ENCODE assay signal across 29 cellular contexts in genomic region chr3:136544532-136544931, GRCh38.
A peak's percentile ranks its signal among the peaks of the same experiment; 100 is the strongest.
DNase-seq lines count a peak whose midpoint lies in the region; ATAC-seq and TF ChIP-seq lines count a peak whose summit lies in the region.
"Had no signal": no experiment of that assay in that cellular context is flagged by ENCODE, and none has a peak within 500 bp of the region (broad histone marks: within the 10 kb centered on the region; RNA-seq: fewer than 3 reads in every experiment).

No MANE protein-coding gene starts in this region.

- H3K27ac Mint-ChIP-seq in HFFc6: peak overlapping the region; percentile 54; the same call in 1 of the 2 replicates
- H3K27ac Mint-ChIP-seq: activated CD4-positive, alpha-beta memory T cell treated with anti-CD3 and anti-CD28 coated beads for 36 hours; activated naive CD4-positive, alpha-beta T cell treated with anti-CD3 and anti-CD28 coated beads, Interleukin-2, amount 50 U/mL, for 72 hours; activated T-helper 2 cell treated with anti-CD3 and anti-CD28 coated beads, Interferon-gamma antibody, Interleukin-2, Interleukin-4, amounts not matched to agents 10 μg/mL and 5 μg/mL and 100 μg/mL, durations not matched to agents 14 hours and 24 hours and 36 hours; stimulated activated effector memory CD8-positive, alpha-beta T cell treated with anti-CD3 and anti-CD28 coated beads, Interleukin-12 subunit alpha, Interleukin-12 subunit beta, amount 100 ng/mL, for 72 hours had no signal

- H3K27me3 Mint-ChIP-seq in HFFc6 (ENCODE audit: insufficient read depth): no peaks in the 10 kb centered on the region; the same call in 1 of the 2 replicates
- H3K27me3 Mint-ChIP-seq: activated CD4-positive, alpha-beta memory T cell treated with anti-CD3 and anti-CD28 coated beads for 36 hours had no signal

- H3K4me3 ChIP-seq in AG10803 (ENCODE audit: low read length) (no peak overlapping the region), cardiac fibroblast (replicated peaks in 1 of 2; ENCODE audit: low read depth in 2 of 2, low read length in 2 of 2) (no peak overlapping the region), coronary artery (no peak overlapping the region)
- H3K4me3 ChIP-seq: ascending aorta, BLaER1, left ventricle myocardium inferior, upper lobe of right lung had no signal

- H3K36me3 Mint-ChIP-seq in HFFc6 (ENCODE audit: low read depth): peaks cover 8% of the 10 kb centered on the region
- H3K36me3 Mint-ChIP-seq: natural killer cell had no signal

- H3K27ac ChIP-seq in coronary artery: no peak overlapping the region
- H3K27ac ChIP-seq: ascending aorta, BLaER1, foreskin keratinocyte, left ventricle myocardium inferior, upper lobe of right lung had no signal

- intact Hi-C loops in left colon (cut with DNase I, micrococcal nuclease): loop anchor here in 1 of 2 donors (10.0 kb wide), 1 partner anchor 210 kb away; the partner anchor contains the start of gene STAG1

- DNase-seq in AG10803 (ENCODE audit: low read depth): peak; percentile 52
- peak; percentile 13 for DNase-seq in HFFc6
- peak; percentile 7 to 46 for DNase-seq in cardiac fibroblast (ENCODE audit: low read depth in 2 of 2)
- DNase-seq in left colon: no peak
- no peak for DNase-seq in kidney glomerular epithelial cell (lab: John Stamatoyannopoulos, UW)
- DNase-seq in iPS-NIHi11 (ENCODE audit: low spot score): no peak
- no peak for DNase-seq in NCI-H146 treated with DMSO at 0.1 percent for 48 hours (lab: John Stamatoyannopoulos, UW; ENCODE audit: unreplicated experiment)
- no peak for DNase-seq in coronary artery (ENCODE audit: low spot score)
- DNase-seq: activated CD4-positive, alpha-beta memory T cell treated with anti-CD3 and anti-CD28 coated beads for 36 hours; Caco-2; central memory CD4-positive, alpha-beta T cell; foreskin keratinocyte; Karpas-422; left ventricle myocardium inferior; natural killer cell; NCI-H1092 treated with DMSO at 0.1 percent for 48 hours; NCI-H2029; PC-3; retina; SHP77; substantia nigra; SW 1271; upper lobe of right lung had no signal

- H3K4me1 Mint-ChIP-seq in HFFc6 (ENCODE audit: low read depth): peaks cover 62% of the 10 kb centered on the region

- peak; percentile 65 for ATAC-seq in left colon
- ATAC-seq: activated CD4-positive, CD25-positive, alpha-beta regulatory T cell treated with anti-CD3 and anti-CD28 coated beads, Interleukin-2, amount 50 U/mL, for 24 hours; activated naive CD4-positive, alpha-beta T cell treated with anti-CD3 and anti-CD28 coated beads, Interleukin-2, amount 50 U/mL, for 72 hours; foreskin keratinocyte; natural killer cell; PC-3; stimulated activated effector memory CD8-positive, alpha-beta T cell treated with anti-CD3 and anti-CD28 coated beads, Interleukin-12 subunit alpha, Interleukin-12 subunit beta, amount 100 ng/mL, for 72 hours; upper lobe of right lung had no signal

- H3K4me3 Mint-ChIP-seq in HFFc6: no peak overlapping the region
- H3K4me3 Mint-ChIP-seq: activated CD4-positive, alpha-beta memory T cell treated with anti-CD3 and anti-CD28 coated beads for 36 hours; natural killer cell; stimulated activated effector memory CD8-positive, alpha-beta T cell treated with anti-CD3 and anti-CD28 coated beads, Interleukin-12 subunit alpha, Interleukin-12 subunit beta, amount 100 ng/mL, for 72 hours had no signal

- H3K9me3 Mint-ChIP-seq in HFFc6: no peaks in the 10 kb centered on the region
- H3K9me3 Mint-ChIP-seq: activated CD4-positive, alpha-beta memory T cell treated with anti-CD3 and anti-CD28 coated beads for 36 hours; activated T-helper 2 cell treated with anti-CD3 and anti-CD28 coated beads, Interferon-gamma antibody, Interleukin-2, Interleukin-4, amounts not matched to agents 10 μg/mL and 5 μg/mL and 100 μg/mL, durations not matched to agents 14 hours and 24 hours and 36 hours; natural killer cell; stimulated activated effector memory CD8-positive, alpha-beta T cell treated with anti-CD3 and anti-CD28 coated beads, Interleukin-12 subunit alpha, Interleukin-12 subunit beta, amount 100 ng/mL, for 72 hours had no signal

- TF ChIP-seq CTCF in AG10803 (conservative IDR thresholded peaks at IDR 0.05; ENCODE audit: low read length) (no peak), HFFc6 (IDR thresholded peaks at IDR 0.05) (no peak), cardiac fibroblast (IDR thresholded peaks at IDR 0.05; ENCODE audit: low read depth, low read length) (no peak), coronary artery (IDR thresholded peaks at IDR 0.05) (no peak)

Comparison
In these comparisons a context has a peak if more than half of its experiments do, and no peak if none do; other contexts are left out.
1. DNase-seq: peak in AG10803 (single experiment), HFFc6 (single experiment) and cardiac fibroblast (2 of 2); none in left colon (0 of 2), kidney glomerular epithelial cell (single experiment), iPS-NIHi11 (single experiment), NCI-H146 treated with DMSO at 0.1 percent for 48 hours (single experiment) and coronary artery (single experiment).